In genomic region chr15:66105286-66105984, GRCh38 we compare ENCODE assay signal across 19 cellular contexts.
"Had no signal": no experiment of that assay in that cellular context is flagged by ENCODE, and none has a peak within 500 bp of the region (broad histone marks: within the 10 kb centered on the region; RNA-seq: fewer than 3 reads in every experiment).

No MANE protein-coding gene starts in this region.

- H3K4me3 Mint-ChIP-seq: dendritic cell treated with granulocyte-macrophage colony-stimulating factor and Interleukin-4, amounts not matched to agents 40 ng/mL and 50 ng/mL, for 4 days; nephron progenitor cell; stimulated activated naive CD8-positive, alpha-beta T cell treated with anti-CD3 and anti-CD28 coated beads, Interleukin-15, amount 100 ng/mL, for 72 hours had no signal

- H3K4me1 ChIP-seq: gastroesophageal sphincter, left lung, prostate gland, suprapubic skin had no signal

- H3K36me3 ChIP-seq: gastroesophageal sphincter, heart left ventricle, left lung, prostate gland, suprapubic skin had no signal

- DNase-seq: activated CD4-positive, alpha-beta T cell treated with anti-CD3 and anti-CD28 coated beads for 1 hour; activated CD8-positive, alpha-beta memory T cell treated with anti-CD3 and anti-CD28 coated beads for 24 hours; activated CD8-positive, alpha-beta memory T cell treated with anti-CD3 and anti-CD28 coated beads, Interleukin-2, amount 50 U/mL, for 48 hours; activated effector memory CD4-positive, alpha-beta T cell treated with Interleukin-2 at 50 U/mL for 16 hours; activated naive CD4-positive, alpha-beta T cell treated with anti-CD3 and anti-CD28 coated beads, Interleukin-2, amount 50 U/mL, for 16 hours; activated T-cell treated with anti-CD3 and anti-CD28 coated beads, Interleukin-2, amount 50 U/mL, for 48 hours; effector CD8-positive, alpha-beta T cell; heart left ventricle; nephron progenitor cell; right cardiac atrium; small intestine; stimulated activated CD4-positive, alpha-beta T cell treated with anti-CD3 and anti-CD28 coated beads, Interleukin-4, amount 100 ng/mL, for 1 hour; stimulated activated naive CD8-positive, alpha-beta T cell treated with anti-CD3 and anti-CD28 coated beads, Interleukin-15, amount 100 ng/mL, for 72 hours; trophoblast cell had no signal

- H3K4me1 Mint-ChIP-seq: stimulated activated naive CD8-positive, alpha-beta T cell treated with anti-CD3 and anti-CD28 coated beads, Interleukin-15, amount 100 ng/mL, for 72 hours had no signal

- H3K27ac ChIP-seq: gastroesophageal sphincter, heart left ventricle, left lung, prostate gland, suprapubic skin had no signal

- H3K9me3 ChIP-seq: gastroesophageal sphincter, heart left ventricle, left lung, prostate gland, suprapubic skin had no signal

- H3K9me3 Mint-ChIP-seq: dendritic cell treated with granulocyte-macrophage colony-stimulating factor and Interleukin-4, amounts not matched to agents 40 ng/mL and 50 ng/mL, for 4 days; nephron progenitor cell; stimulated activated naive CD8-positive, alpha-beta T cell treated with anti-CD3 and anti-CD28 coated beads, Interleukin-15, amount 100 ng/mL, for 72 hours had no signal

- H3K4me3 ChIP-seq: gastroesophageal sphincter, heart left ventricle, left lung, prostate gland, suprapubic skin had no signal

- H3K27ac Mint-ChIP-seq: dendritic cell treated with granulocyte-macrophage colony-stimulating factor and Interleukin-4, amounts not matched to agents 40 ng/mL and 50 ng/mL, for 4 days; nephron progenitor cell had no signal
